ENCODE assay signal across 14 cellular contexts in genomic region chr13:33545492-33545891, GRCh38.
DNase-seq lines count a peak whose midpoint lies in the region; ATAC-seq and TF ChIP-seq lines count a peak whose summit lies in the region.
"Had no signal": no experiment of that assay in that cellular context is flagged by ENCODE, and none has a peak within 500 bp of the region (broad histone marks: within the 10 kb centered on the region; RNA-seq: fewer than 3 reads in every experiment).

No MANE protein-coding gene starts in this region.

- ATAC-seq in activated T-cell treated with anti-CD3 and anti-CD28 coated beads, Interleukin-2, amount 50 U/mL, for 72 hours (replicated peaks in 1 of 2): no peak
- ATAC-seq in activated T-helper 17 cell treated with anti-CD3 and anti-CD28 coated beads, Interleukin-2, amount 50 U/mL, for 72 hours (replicated peaks): no peak
- no peak for ATAC-seq in naive B cell (ENCODE audit: low read depth in 2 of 2)
- no peak for ATAC-seq in foreskin keratinocyte
- no peak for ATAC-seq in left cardiac atrium
- ATAC-seq: mucosa of descending colon, right cardiac atrium had no signal

- H3K4me3 Mint-ChIP-seq in activated T-cell treated with anti-CD3 and anti-CD28 coated beads, Interleukin-2, amount 50 U/mL, for 72 hours: no peak overlapping the region
- H3K4me3 Mint-ChIP-seq in activated T-helper 17 cell treated with anti-CD3 and anti-CD28 coated beads, Interleukin-2, amount 50 U/mL, for 72 hours: peak overlapping the region; percentile 59
- peak overlapping the region in 5 of 8 donors; percentile 7 to 74 (median 35) for H3K4me3 Mint-ChIP-seq in naive B cell
- H3K4me3 Mint-ChIP-seq: H9 had no signal

- H3K4me1 ChIP-seq in uterus: peaks cover 0 to 6% of the 10 kb centered on the region in 2 donors
- H3K4me1 ChIP-seq in foreskin keratinocyte: peaks cover 19% of the 10 kb centered on the region

- no peaks in the 10 kb centered on the region for H3K9me3 ChIP-seq in uterus
- H3K9me3 ChIP-seq: esophagus squamous epithelium, mucosa of descending colon had no signal

- H3K27me3 ChIP-seq in uterus (no peaks in the 10 kb centered on the region), foreskin keratinocyte (no peaks in the 10 kb centered on the region)
- H3K27me3 ChIP-seq: esophagus squamous epithelium had no signal

- H3K36me3 Mint-ChIP-seq in activated T-cell treated with anti-CD3 and anti-CD28 coated beads, Interleukin-2, amount 50 U/mL, for 72 hours (ENCODE audit: insufficient read depth in 2 of 2): peaks cover 0 to 1% of the 10 kb centered on the region in 2 donors
- peaks cover 12% of the 10 kb centered on the region for H3K36me3 Mint-ChIP-seq in activated T-helper 17 cell treated with anti-CD3 and anti-CD28 coated beads, Interleukin-2, amount 50 U/mL, for 72 hours (ENCODE audit: low read depth)
- peaks cover 0 to 5% of the 10 kb centered on the region in 2 donors for H3K36me3 Mint-ChIP-seq in naive B cell

- TF ChIP-seq CTCF in uterus (IDR thresholded peaks at IDR 0.05) (no peak), foreskin keratinocyte (conservative IDR thresholded peaks at IDR 0.05) (no peak)

- peaks cover 44% of the 10 kb centered on the region for H3K4me1 Mint-ChIP-seq in activated T-cell treated with anti-CD3 and anti-CD28 coated beads, Interleukin-2, amount 50 U/mL, for 72 hours (ENCODE audit: low read depth)
- H3K4me1 Mint-ChIP-seq in activated T-helper 17 cell treated with anti-CD3 and anti-CD28 coated beads, Interleukin-2, amount 50 U/mL, for 72 hours: peaks cover 28% of the 10 kb centered on the region
- H3K4me1 Mint-ChIP-seq in naive B cell: peaks cover 15 to 47% (median 24%) of the 10 kb centered on the region in 3 donors

- H3K27me3 Mint-ChIP-seq in activated T-cell treated with anti-CD3 and anti-CD28 coated beads, Interleukin-2, amount 50 U/mL, for 72 hours (ENCODE audit: low read depth): no peaks in the 10 kb centered on the region
- H3K27me3 Mint-ChIP-seq in activated T-helper 17 cell treated with anti-CD3 and anti-CD28 coated beads, Interleukin-2, amount 50 U/mL, for 72 hours: no peaks in the 10 kb centered on the region
- no peaks in the 10 kb centered on the region for H3K27me3 Mint-ChIP-seq in naive B cell

- intact Hi-C loops in uterus (cut with DNase I; ENCODE audit: low total_unique reads): no loop called here
- intact Hi-C loops in left cardiac atrium (cut with DNase I): loop anchor here (10.0 kb wide), 2 partner anchors 179 to 321 kb away; no protein-coding TSS in a partner anchor

- TF ChIP-seq POLR2A in uterus (IDR thresholded peaks at IDR 0.05): no peak

- H3K27ac Mint-ChIP-seq in activated T-cell treated with anti-CD3 and anti-CD28 coated beads, Interleukin-2, amount 50 U/mL, for 72 hours: peak overlapping the region; percentile 71
- H3K27ac Mint-ChIP-seq in activated T-helper 17 cell treated with anti-CD3 and anti-CD28 coated beads, Interleukin-2, amount 50 U/mL, for 72 hours: peak overlapping the region; percentile 100
- peak overlapping the region in 4 of 6 donors; percentile 54 to 88 (median 76) for H3K27ac Mint-ChIP-seq in naive B cell

- H3K27ac ChIP-seq in uterus (peak overlapping the region; percentile 94 to 97), foreskin keratinocyte (no peak overlapping the region)

- no peak overlapping the region for H3K4me3 ChIP-seq in uterus
- H3K4me3 ChIP-seq: esophagus squamous epithelium, mucosa of descending colon had no signal

- DNase-seq in activated T-cell treated with anti-CD3 and anti-CD28 coated beads, Interleukin-2, amount 50 U/mL, for 72 hours: no peak
- DNase-seq in activated T-cell treated with anti-CD3 and anti-CD28 coated beads for 4 hours (no peak), naive B cell (no peak), uterus (no peak), foreskin keratinocyte (no peak), NK-92 (lab: John Stamatoyannopoulos, UW; ENCODE audit: unreplicated experiment) (no peak), left cardiac atrium (no peak)
- DNase-seq: cerebellar nuclear complex, esophagus squamous epithelium, H9, mucosa of descending colon, MV-4-11, right cardiac atrium had no signal

- peaks cover 3 to 4% of the 10 kb centered on the region in 2 donors for H3K9me3 Mint-ChIP-seq in activated T-cell treated with anti-CD3 and anti-CD28 coated beads, Interleukin-2, amount 50 U/mL, for 72 hours
- peaks cover 7% of the 10 kb centered on the region for H3K9me3 Mint-ChIP-seq in activated T-helper 17 cell treated with anti-CD3 and anti-CD28 coated beads, Interleukin-2, amount 50 U/mL, for 72 hours
- peaks cover 0 to 8% (median 0%) of the 10 kb centered on the region in 7 donors for H3K9me3 Mint-ChIP-seq in naive B cell
- H3K9me3 Mint-ChIP-seq: H9 had no signal

- H3K36me3 ChIP-seq in uterus: no peaks in the 10 kb centered on the region
- H3K36me3 ChIP-seq: esophagus squamous epithelium had no signal

Comparison
In these comparisons a context has a peak if more than half of its experiments do, and no peak if none do; other contexts are left out.
1. H3K4me3 Mint-ChIP-seq: peak in activated T-helper 17 cell treated with anti-CD3 and anti-CD28 coated beads, Interleukin-2, amount 50 U/mL, for 72 hours (single experiment) and naive B cell (5 of 8); none in activated T-cell treated with anti-CD3 and anti-CD28 coated beads, Interleukin-2, amount 50 U/mL, for 72 hours (0 of 2).
2. Peak in every context shown above with its lines, with median percentiles within 50 percentile points of each other: H3K27ac Mint-ChIP-seq.